Comparison of ENCODE assay signal across 13 cellular contexts in genomic region chr7:44982970-44983369, GRCh38. TPM values are rescaled to one million over a fixed set of nuclear protein-coding genes. Genes with fewer than 3 reads are reported as not detected.
DNase-seq lines count a peak whose midpoint lies in the region; ATAC-seq and TF ChIP-seq lines count a peak whose summit lies in the region.
"Had no signal": no experiment of that assay in that cellular context is flagged by ENCODE, and none has a peak within 500 bp of the region (broad histone marks: within the 10 kb centered on the region; RNA-seq: fewer than 3 reads in every experiment).

No MANE protein-coding gene starts in this region.

- H3K36me3 Mint-ChIP-seq in activated CD8-positive, alpha-beta memory T cell treated with anti-CD3 and anti-CD28 coated beads, Interleukin-2, amount 10 ng/mL, durations not matched to agents 7 days and 5 days, result peaks cover 54% of the 10 kb centered on the region
- peaks cover 64% of the 10 kb centered on the region for H3K36me3 Mint-ChIP-seq in activated naive CD8-positive, alpha-beta T cell treated with anti-CD3 and anti-CD28 coated beads, Interleukin-2, amount 50 U/mL, for 24 hours (ENCODE audit: low read depth)
- peaks cover 59 to 64% of the 10 kb centered on the region in 2 donors for H3K36me3 Mint-ChIP-seq in stimulated activated naive B cell treated with anti-CD40 and anti-IgM and Interleukin-4, amounts not matched to agents 10 μg/mL and 1 μg/mL and 100 μg/mL, for 72 hours

- no peaks in the 10 kb centered on the region for H3K27me3 Mint-ChIP-seq in activated CD8-positive, alpha-beta memory T cell treated with anti-CD3 and anti-CD28 coated beads, Interleukin-2, amount 10 ng/mL, durations not matched to agents 7 days and 5 days
- H3K27me3 Mint-ChIP-seq in activated naive CD8-positive, alpha-beta T cell treated with anti-CD3 and anti-CD28 coated beads, Interleukin-2, amount 50 U/mL, for 24 hours, result no peaks in the 10 kb centered on the region
- no peaks in the 10 kb centered on the region for H3K27me3 Mint-ChIP-seq in stimulated activated naive B cell treated with anti-CD40 and anti-IgM and Interleukin-4, amounts not matched to agents 10 μg/mL and 1 μg/mL and 100 μg/mL, for 72 hours

- H3K27ac Mint-ChIP-seq in activated CD8-positive, alpha-beta memory T cell treated with anti-CD3 and anti-CD28 coated beads, Interleukin-2, amount 10 ng/mL, durations not matched to agents 7 days and 5 days, result peak overlapping the region; percentile 95
- peak overlapping the region; percentile 99 for H3K27ac Mint-ChIP-seq in activated naive CD8-positive, alpha-beta T cell treated with anti-CD3 and anti-CD28 coated beads, Interleukin-2, amount 50 U/mL, for 24 hours
- H3K27ac Mint-ChIP-seq in stimulated activated naive B cell treated with anti-CD40 and anti-IgM and Interleukin-4, amounts not matched to agents 10 μg/mL and 1 μg/mL and 100 μg/mL, for 72 hours, result peak overlapping the region; percentile 99

- no peaks in the 10 kb centered on the region for H3K9me3 Mint-ChIP-seq in activated CD8-positive, alpha-beta memory T cell treated with anti-CD3 and anti-CD28 coated beads, Interleukin-2, amount 10 ng/mL, durations not matched to agents 7 days and 5 days (ENCODE audit: low read depth)
- H3K9me3 Mint-ChIP-seq in activated naive CD8-positive, alpha-beta T cell treated with anti-CD3 and anti-CD28 coated beads, Interleukin-2, amount 50 U/mL, for 24 hours, result no peaks in the 10 kb centered on the region
- H3K9me3 Mint-ChIP-seq in stimulated activated naive B cell treated with anti-CD40 and anti-IgM and Interleukin-4, amounts not matched to agents 10 μg/mL and 1 μg/mL and 100 μg/mL, for 72 hours, result no peaks in the 10 kb centered on the region

- peak overlapping the region; percentile 90 for H3K4me3 ChIP-seq in NB4 (ENCODE audit: low read depth, low read length)
- H3K4me3 ChIP-seq: smooth muscle cell, thoracic aorta had no signal

- CTCF ChIA-PET in activated CD8-positive, alpha-beta memory T cell treated with anti-CD3 and anti-CD28 coated beads, Interleukin-2, amount 10 ng/mL, durations not matched to agents 7 days and 5 days (lab: Charles Lee), result interaction anchor here (0.8 to 5.0 kb wide), 6 partner anchors 10 to 153 kb away, joined by 3 to 27 read pairs (median 4); partner anchors contain the start of genes CCM2 and H2AZ2

- H3K4me3 Mint-ChIP-seq in activated CD8-positive, alpha-beta memory T cell treated with anti-CD3 and anti-CD28 coated beads, Interleukin-2, amount 10 ng/mL, durations not matched to agents 7 days and 5 days, result peak overlapping the region; percentile 98
- peak overlapping the region; percentile 100 for H3K4me3 Mint-ChIP-seq in activated naive CD8-positive, alpha-beta T cell treated with anti-CD3 and anti-CD28 coated beads, Interleukin-2, amount 50 U/mL, for 24 hours
- peak overlapping the region; percentile 97 to 98 for H3K4me3 Mint-ChIP-seq in stimulated activated naive B cell treated with anti-CD40 and anti-IgM and Interleukin-4, amounts not matched to agents 10 μg/mL and 1 μg/mL and 100 μg/mL, for 72 hours

- H3K4me1 Mint-ChIP-seq in activated CD8-positive, alpha-beta memory T cell treated with anti-CD3 and anti-CD28 coated beads, Interleukin-2, amount 10 ng/mL, durations not matched to agents 7 days and 5 days, result peaks cover 73% of the 10 kb centered on the region
- H3K4me1 Mint-ChIP-seq in activated naive CD8-positive, alpha-beta T cell treated with anti-CD3 and anti-CD28 coated beads, Interleukin-2, amount 50 U/mL, for 24 hours, result peaks cover 73% of the 10 kb centered on the region
- peaks cover 60 to 97% of the 10 kb centered on the region in 2 donors for H3K4me1 Mint-ChIP-seq in stimulated activated naive B cell treated with anti-CD40 and anti-IgM and Interleukin-4, amounts not matched to agents 10 μg/mL and 1 μg/mL and 100 μg/mL, for 72 hours

- TF ChIP-seq POLR2A in NB4 (IDR thresholded peaks at IDR 0.05; ENCODE audit: extremely low read depth, insufficient read length), result no peak

- no peak for ATAC-seq in activated CD8-positive, alpha-beta memory T cell treated with anti-CD3 and anti-CD28 coated beads, Interleukin-2, amount 10 ng/mL, durations not matched to agents 7 days and 5 days
- ATAC-seq in activated naive CD8-positive, alpha-beta T cell treated with anti-CD3 and anti-CD28 coated beads, Interleukin-2, amount 50 U/mL, for 24 hours, result no peak
- ATAC-seq in stimulated activated naive B cell treated with anti-CD40 and anti-IgM and Interleukin-4, amounts not matched to agents 10 μg/mL and 1 μg/mL and 100 μg/mL, for 72 hours (replicated peaks), result no peak
- ATAC-seq: Panc1 had no signal

- no peak for DNase-seq in activated CD8-positive, alpha-beta memory T cell treated with anti-CD3 and anti-CD28 coated beads, Interleukin-2, amount 10 ng/mL, durations not matched to agents 7 days and 5 days
- DNase-seq in activated CD8-positive, alpha-beta memory T cell treated with anti-CD3 and anti-CD28 coated beads for 24 hours, result no peak
- DNase-seq in NB4 (ENCODE audit: low read depth) (no peak), NCI-H69 (lab: John Stamatoyannopoulos, UW) (no peak), NCI-H128 (lab: John Stamatoyannopoulos, UW; ENCODE audit: unreplicated experiment) (no peak), UCSD-AML1 (lab: John Stamatoyannopoulos, UW; ENCODE audit: unreplicated experiment) (no peak)
- no peak for DNase-seq in activated naive CD8-positive, alpha-beta T cell treated with anti-CD3 and anti-CD28 coated beads, Interleukin-2, amount 50 U/mL, for 24 hours
- DNase-seq in stimulated activated naive B cell treated with anti-CD40 and anti-IgM and Interleukin-4, amounts not matched to agents 10 μg/mL and 1 μg/mL and 100 μg/mL, for 72 hours, result no peak
- DNase-seq: NCI-H1436, NCI-H510A treated with DMSO at 0.1 percent for 48 hours had no signal

- TF ChIP-seq CTCF in NB4 (IDR thresholded peaks at IDR 0.05; ENCODE audit: low read depth, low read length), result no peak

RNA-seq across cellular contexts. Expression of gene MYO1G, which starts 4.2 kb away (rescaled TPM):
- total RNA-seq in activated CD8-positive, alpha-beta memory T cell treated with anti-CD3 and anti-CD28 coated beads, Interleukin-2, amount 10 ng/mL, durations not matched to agents 7 days and 5 days, result 100 to 1,000 TPM; 502 to 567 TPM

RNA-seq across cellular contexts. Expression of gene CCM2, which starts 17.0 kb away (rescaled TPM):
- total RNA-seq in activated CD8-positive, alpha-beta memory T cell treated with anti-CD3 and anti-CD28 coated beads, Interleukin-2, amount 10 ng/mL, durations not matched to agents 7 days and 5 days, result 100 to 1,000 TPM in 1 of 2 experiments, 10 to 100 TPM in 1; 87.5 to 113 TPM
